ENCODE assay signal across 22 cellular contexts in genomic region chrX:103249805-103250204, GRCh38. TPM values are rescaled to one million over a fixed set of nuclear protein-coding genes. Genes with fewer than 3 reads are reported as not detected.
"Had no signal": no experiment of that assay in that cellular context is flagged by ENCODE, and none has a peak within 500 bp of the region (broad histone marks: within the 10 kb centered on the region; RNA-seq: fewer than 3 reads in every experiment).

No MANE protein-coding gene starts in this region.

- H3K27me3 ChIP-seq: colonic mucosa, esophagus squamous epithelium, gastrocnemius medialis had no signal

- ATAC-seq: gastrocnemius medialis, heart right ventricle, left cardiac atrium, left lung, left ventricle myocardium superior, lower lobe of right lung, mucosa of descending colon had no signal

- H3K36me3 ChIP-seq: colonic mucosa, gastrocnemius medialis, left lung, lower lobe of right lung had no signal

- H3K27ac ChIP-seq: colonic mucosa, dorsolateral prefrontal cortex, gastrocnemius medialis, heart right ventricle, left lung, lower lobe of right lung had no signal

- H3K4me3 ChIP-seq: colonic mucosa, dorsolateral prefrontal cortex, esophagus squamous epithelium, gastrocnemius medialis, heart right ventricle, left lung, lower lobe of right lung, mucosa of descending colon had no signal

- FAIRE-seq: islet of Langerhans, keratinocyte had no signal

- H3K9me3 ChIP-seq: colonic mucosa, esophagus squamous epithelium, gastrocnemius medialis, left lung, lower lobe of right lung, mucosa of descending colon had no signal

- DNase-seq: colonic mucosa; dermis blood vessel endothelial cell; dorsolateral prefrontal cortex; effector CD4-positive, alpha-beta T cell; effector memory CD4-positive, alpha-beta T cell; erythroblast; esophagus squamous epithelium; foreskin fibroblast; foreskin melanocyte; gastrocnemius medialis; glutamatergic neuron; head of caudate nucleus; heart right ventricle; hippocampal formation; left cardiac atrium; left lung; left ventricle myocardium superior; lower lobe of right lung; mesenchymal stem cell had no signal

- H3K4me1 ChIP-seq: colonic mucosa, gastrocnemius medialis, lower lobe of right lung had no signal

RNA-seq across cellular contexts. Expression of gene TCEAL5, which starts 26.7 kb away (rescaled TPM):
- polyA plus RNA-seq: keratinocyte had no signal
